Comparison of ENCODE assay signal across 15 cellular contexts in the genomic region with DNA sequence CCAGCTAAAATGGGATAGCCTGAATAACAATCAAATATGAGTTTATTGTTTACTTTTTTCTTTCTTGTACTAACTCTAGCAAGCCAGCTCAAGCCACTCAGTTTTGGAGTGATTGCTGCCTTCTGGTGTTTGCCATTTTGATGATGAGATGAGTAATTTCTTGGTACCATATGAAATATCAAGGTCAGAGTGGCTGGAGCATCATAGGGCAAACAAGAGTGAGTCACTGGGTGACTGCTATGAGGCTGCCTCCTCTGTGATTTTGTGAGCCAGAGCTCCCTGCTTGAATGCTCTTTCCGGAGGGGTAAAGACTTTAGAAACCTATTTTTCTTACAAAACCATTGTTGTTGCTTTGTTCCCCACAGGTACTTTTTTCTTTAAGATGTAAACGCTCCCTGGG.
DNase-seq lines count a peak whose midpoint lies in the region; ATAC-seq and TF ChIP-seq lines count a peak whose summit lies in the region.
"Had no signal": no experiment of that assay in that cellular context is flagged by ENCODE, and none has a peak within 500 bp of the region (broad histone marks: within the 10 kb centered on the region; RNA-seq: fewer than 3 reads in every experiment).

No MANE protein-coding gene starts in this region.

- H3K4me1 ChIP-seq in HUES48 (ENCODE audit: control insufficient read depth, insufficient read depth, low read length) = peaks cover 40% of the 10 kb centered on the region
- H3K4me1 ChIP-seq: uterus had no signal

- CTCF ChIA-PET in activated naive CD4-positive, alpha-beta T cell treated with anti-CD3 and anti-CD28 coated beads for 36 hours (lab: Charles Lee) = no interaction called here

- no peak overlapping the region for H3K9ac ChIP-seq in HUES48 (ENCODE audit: low read depth, low read length)

- H3K4me3 ChIP-seq in HUES48 (ENCODE audit: low read depth, low read length) = no peak overlapping the region
- H3K4me3 ChIP-seq in brain microvascular endothelial cell (ENCODE audit: low read depth, low read length) = no peak overlapping the region
- H3K4me3 ChIP-seq: sigmoid colon, uterus had no signal

- H3K4me1 Mint-ChIP-seq in activated naive CD4-positive, alpha-beta T cell treated with anti-CD3 and anti-CD28 coated beads for 36 hours (ENCODE audit: low read depth) = no peaks in the 10 kb centered on the region
- H3K4me1 Mint-ChIP-seq: activated naive CD8-positive, alpha-beta T cell treated with anti-CD3 and anti-CD28 coated beads for 36 hours had no signal

- H3K27me3 ChIP-seq in HUES48 (ENCODE audit: control insufficient read depth, insufficient read depth, low read length) = no peaks in the 10 kb centered on the region
- no peaks in the 10 kb centered on the region for H3K27me3 ChIP-seq in brain microvascular endothelial cell (replicated peaks)
- H3K27me3 ChIP-seq: sigmoid colon, uterus had no signal

- H3K9me3 ChIP-seq in HUES48 (ENCODE audit: control insufficient read depth, insufficient read depth, low read length) = no peaks in the 10 kb centered on the region
- H3K9me3 ChIP-seq: sigmoid colon, uterus had no signal

- H3K27ac ChIP-seq in HUES48 (ENCODE audit: low read depth, low read length) (peak overlapping the region; percentile 31), brain microvascular endothelial cell (peak overlapping the region; percentile 1)
- H3K27ac ChIP-seq: sigmoid colon, uterus had no signal

- intact Hi-C loops in activated naive CD4-positive, alpha-beta T cell treated with anti-CD3 and anti-CD28 coated beads for 36 hours (cut with micrococcal nuclease) = no loop called here

- TF ChIP-seq CTCF in brain microvascular endothelial cell (IDR thresholded peaks at IDR 0.05; ENCODE audit: low read depth, low read length, missing control alignments) (no peak), GM10266 (IDR thresholded peaks at IDR 0.05; ENCODE audit: control insufficient read depth, insufficient read depth, low read depth, missing control alignments) (no peak)

- no peaks in the 10 kb centered on the region for H3K9me3 Mint-ChIP-seq in activated naive CD4-positive, alpha-beta T cell treated with anti-CD3 and anti-CD28 coated beads for 36 hours
- H3K9me3 Mint-ChIP-seq: activated naive CD8-positive, alpha-beta T cell treated with anti-CD3 and anti-CD28 coated beads for 36 hours had no signal

- in situ Hi-C loops in brain microvascular endothelial cell (cut with HindIII; ENCODE audit: low pct_ligation_motif_present, low sequenced_read_pairs) = no loop called here

- H3K27me3 Mint-ChIP-seq in activated naive CD4-positive, alpha-beta T cell treated with anti-CD3 and anti-CD28 coated beads for 36 hours (ENCODE audit: low read depth) = no peaks in the 10 kb centered on the region

- no peak overlapping the region for H3K4me3 Mint-ChIP-seq in activated naive CD4-positive, alpha-beta T cell treated with anti-CD3 and anti-CD28 coated beads for 36 hours
- H3K4me3 Mint-ChIP-seq: activated naive CD8-positive, alpha-beta T cell treated with anti-CD3 and anti-CD28 coated beads for 36 hours had no signal

- peak; percentile 66 for DNase-seq in AG08395 (ENCODE audit: low spot score)
- peak; percentile 73 for DNase-seq in brain microvascular endothelial cell
- peak; percentile 5 for DNase-seq in iPS-NIHi11 (ENCODE audit: low spot score)
- DNase-seq in NCI-H2107 treated with DMSO at 0.1 percent for 48 hours (lab: John Stamatoyannopoulos, UW; ENCODE audit: unreplicated experiment) = no peak
- no peak for DNase-seq in activated naive CD4-positive, alpha-beta T cell treated with anti-CD3 and anti-CD28 coated beads for 36 hours
- no peak for DNase-seq in GM10266 (ENCODE audit: extremely low spot score)
- DNase-seq: activated naive CD8-positive, alpha-beta T cell treated with anti-CD3 and anti-CD28 coated beads for 36 hours; cortex of kidney; NCI-H2029; sigmoid colon; stimulated activated naive CD4-positive, alpha-beta T cell; T-helper 1 cell; uterus had no signal

- H3K27ac Mint-ChIP-seq in activated naive CD4-positive, alpha-beta T cell treated with anti-CD3 and anti-CD28 coated beads for 36 hours = no peak overlapping the region
- H3K27ac Mint-ChIP-seq: activated naive CD8-positive, alpha-beta T cell treated with anti-CD3 and anti-CD28 coated beads for 36 hours had no signal

- no peak for ATAC-seq in HG03139 (IDR thresholded peaks at IDR 0.05; ENCODE audit: unreplicated experiment)

- H3K36me3 Mint-ChIP-seq in activated naive CD4-positive, alpha-beta T cell treated with anti-CD3 and anti-CD28 coated beads for 36 hours (ENCODE audit: low read depth) = no peaks in the 10 kb centered on the region
- H3K36me3 Mint-ChIP-seq: activated naive CD8-positive, alpha-beta T cell treated with anti-CD3 and anti-CD28 coated beads for 36 hours had no signal

- H3K36me3 ChIP-seq in HUES48 (ENCODE audit: control insufficient read depth, insufficient read depth, low read length) (no peaks in the 10 kb centered on the region), brain microvascular endothelial cell (replicated peaks) (no peaks in the 10 kb centered on the region)
- H3K36me3 ChIP-seq: sigmoid colon, uterus had no signal

Comparison
In these comparisons a context has a peak if more than half of its experiments do, and no peak if none do; other contexts are left out.
1. DNase-seq: peak in AG08395 (single experiment), brain microvascular endothelial cell (single experiment) and iPS-NIHi11 (single experiment); none in NCI-H2107 treated with DMSO at 0.1 percent for 48 hours (single experiment), activated naive CD4-positive, alpha-beta T cell treated with anti-CD3 and anti-CD28 coated beads for 36 hours (single experiment) and GM10266 (single experiment).